ENCODE assay signal across 13 cellular contexts in the genomic region with DNA sequence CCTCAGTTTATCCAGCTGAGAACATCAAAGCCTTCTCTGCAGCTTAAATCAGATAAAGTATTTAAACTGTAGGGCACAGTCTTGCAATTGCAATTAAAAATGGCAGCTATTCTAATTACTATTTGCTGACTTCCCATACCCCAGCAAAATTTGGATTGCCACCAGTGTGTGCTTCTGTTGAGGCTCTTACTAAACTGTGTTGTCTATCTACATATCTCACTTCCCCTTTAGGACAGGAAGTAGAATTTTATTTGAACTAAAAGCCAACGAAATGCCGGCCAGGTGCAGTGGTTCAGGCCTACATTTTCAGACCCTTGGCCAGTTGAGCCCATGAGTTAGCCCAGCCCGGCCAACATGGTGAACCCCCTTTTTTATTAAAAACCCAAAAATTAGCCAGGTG. TPM values are rescaled to one million over a fixed set of nuclear protein-coding genes. Genes with fewer than 3 reads are reported as not detected.
A peak's percentile ranks its signal among the peaks of the same experiment; 100 is the strongest.
DNase-seq lines count a peak whose midpoint lies in the region; ATAC-seq, FAIRE-seq and TF ChIP-seq lines count a peak whose summit lies in the region.
"Had no signal": no experiment of that assay in that cellular context is flagged by ENCODE, and none has a peak within 500 bp of the region (broad histone marks: within the 10 kb centered on the region; RNA-seq: fewer than 3 reads in every experiment).

No MANE protein-coding gene starts in this region.

- H3K27ac ChIP-seq in OCI-LY7 (ENCODE audit: low read depth, low read length, poor library complexity, severe bottlenecking) (peak overlapping the region; percentile 100), psoas muscle (no peak overlapping the region)

- H3K4me1 ChIP-seq in OCI-LY7 (ENCODE audit: insufficient read depth, low read length, poor library complexity, severe bottlenecking) (peaks cover 77% of the 10 kb centered on the region), psoas muscle (no peaks in the 10 kb centered on the region)

- DNase-seq in GM18507 (ENCODE audit: extremely low spot score, insufficient read length, low read depth) (peak; percentile 53), OCI-LY7 (ENCODE audit: low spot score) (peak; percentile 96), frontal cortex (ENCODE audit: low spot score in 2 of 2) (no peak), psoas muscle (no peak), kidney tubule cell (ENCODE audit: low spot score) (no peak)
- DNase-seq in stimulated activated naive CD8-positive, alpha-beta T cell treated with anti-CD3 and anti-CD28 coated beads, Interleukin-15, Interleukin-2, amounts not matched to agents 100 U/mL and 50 U/mL, for 24 hours = no peak
- DNase-seq: activated gamma-delta T cell, hippocampal formation, NCI-H2171 had no signal

- no peaks in the 10 kb centered on the region for H3K9me2 ChIP-seq in OCI-LY7 (ENCODE audit: insufficient read depth, low read length)

- FAIRE-seq in GM18507 (lab: Jason Lieb, UNC) (peak; percentile 85), frontal cortex (lab: Jason Lieb, UNC) (no peak)

- ATAC-seq in GM21390 (IDR thresholded peaks at IDR 0.05; ENCODE audit: unreplicated experiment) = peak; percentile 95
- peak; percentile 77 for ATAC-seq in HG03097 (IDR thresholded peaks at IDR 0.05; ENCODE audit: low FRiP score, unreplicated experiment)
- no peak for ATAC-seq in psoas muscle
- no peak for ATAC-seq in stimulated activated naive CD8-positive, alpha-beta T cell treated with anti-CD3 and anti-CD28 coated beads, Interleukin-15, Interleukin-2, amounts not matched to agents 100 U/mL and 50 U/mL, for 24 hours

- H3K36me3 ChIP-seq in OCI-LY7 (ENCODE audit: insufficient read depth, low read length) (peaks cover 11% of the 10 kb centered on the region), psoas muscle (ENCODE audit: insufficient read depth in 1 of 2, low read depth in 1 of 2) (no peaks in the 10 kb centered on the region)

- H4K20me1 ChIP-seq in OCI-LY7 (ENCODE audit: insufficient read depth, low read length) = no peaks in the 10 kb centered on the region

- peak overlapping the region; percentile 9; the same call in 1 of the 2 replicates for H2AFZ ChIP-seq in OCI-LY7 (ENCODE audit: low read length)

- POLR2A ChIA-PET in OCI-LY7 (lab: Charles Lee) = interaction anchor here (0.5 to 3.6 kb wide), 10 partner anchors 9 to 298 kb away, joined by 3 to 28 read pairs (median 5); a partner anchor contains a TSS

- H3K4me3 ChIP-seq in OCI-LY7 (ENCODE audit: low read depth, low read length, poor library complexity, severe bottlenecking) (peak overlapping the region; percentile 63), psoas muscle (no peak overlapping the region)

- H3K4me2 ChIP-seq in OCI-LY7 (ENCODE audit: low read length) = peak overlapping the region; percentile 84

- TF ChIP-seq CTCF in OCI-LY7 (conservative IDR thresholded peaks at IDR 0.05; ENCODE audit: low read length) (no peak), psoas muscle (IDR thresholded peaks at IDR 0.05) (no peak)

- peaks cover 0 to 2% (median 0%) of the 10 kb centered on the region in 3 donors for H3K27me3 ChIP-seq in psoas muscle (ENCODE audit: insufficient read depth in 3 of 3, low read length in 2 of 3)

- WGBS in psoas muscle, 3 donors = 72 to 81% (median 79%) methylated on average over 2 to 3 of the region's 3 CpGs

- intact Hi-C loops in OCI-LY7 (cut with micrococcal nuclease; ENCODE audit: unreplicated experiment) (loop anchor here (1.0 to 5.0 kb wide), 2 partner anchors 93 to 298 kb away; a partner anchor contains a TSS), psoas muscle (cut with DNase I) (no loop called here)

- no TSS peak for BruUV-seq in OCI-LY7 (replicated peaks; lab: Mats Ljungman, UMichigan)

- peaks cover 22% of the 10 kb centered on the region for H3K79me2 ChIP-seq in OCI-LY7 (ENCODE audit: insufficient read depth, low read depth, low read length)

- CTCF ChIA-PET in OCI-LY7 (lab: Charles Lee; ENCODE audit: unreplicated experiment) = interaction anchor here (1.6 kb wide), 1 partner anchor 14 kb away, joined by 5 read pairs; no protein-coding TSS in a partner anchor

- H3K9me3 ChIP-seq in OCI-LY7 (ENCODE audit: low read length) = peaks cover 14% of the 10 kb centered on the region; the same call in 1 of the 2 replicates
- no peaks in the 10 kb centered on the region for H3K9me3 ChIP-seq in psoas muscle

RNA-seq across cellular contexts. Expression of a gene that starts 7.1 kb away (rescaled TPM):
- not detected in 2 replicates for total RNA-seq in OCI-LY7 (2014; rRNA removed; shearing (Covaris generic))
- total RNA-seq in OCI-LY7 (2022) (not detected in 2 replicates), frontal cortex (not detected), psoas muscle (1 to 10 TPM in 1 of 4 donors, under 1 TPM in 1, not detected in 2; 0.46 to 2.9 TPM)
- under 1 TPM in 1 of 3 donors, not detected in 2; 0.05 TPM for polyA plus RNA-seq in psoas muscle
- total RNA-seq: T-helper 1 cell treated with Interleukin-12 subunit alpha and Interleukin-12 subunit beta and Interleukin-4 antibody, amounts not matched to agents 30 ng/mL and 1 ng/mL, for 36 hours had no signal

RNA-seq across cellular contexts. Expression of a gene that starts 19.0 kb away (rescaled TPM):
- not detected in 2 replicates for total RNA-seq in OCI-LY7 (2014; rRNA removed; shearing (Covaris generic))
- total RNA-seq in OCI-LY7 (2022) (not detected in 2 replicates), frontal cortex (0.41 TPM), psoas muscle (10 to 100 TPM; 11.3 to 35.5 (median 25.6) TPM)
- 1 to 10 TPM; 2.6 to 6.3 (median 3.0) TPM for polyA plus RNA-seq in psoas muscle
- total RNA-seq: T-helper 1 cell treated with Interleukin-12 subunit alpha and Interleukin-12 subunit beta and Interleukin-4 antibody, amounts not matched to agents 30 ng/mL and 1 ng/mL, for 36 hours had no signal

RNA-seq across cellular contexts. Expression of a gene that starts 36.6 kb away (rescaled TPM):
- total RNA-seq in OCI-LY7 (2014; rRNA removed; shearing (Covaris generic)) = not detected in 2 replicates
- total RNA-seq in OCI-LY7 (2022) (not detected in 2 replicates), frontal cortex (not detected), psoas muscle (100 to 1,000 TPM in 1 of 4 donors, 10 to 100 TPM in 3; 29.1 to 100 (median 36.2) TPM)
- 10 to 100 TPM in 2 of 3 donors, 1 to 10 TPM in 1; 7.3 to 16.9 (median 14.4) TPM for polyA plus RNA-seq in psoas muscle
- total RNA-seq: T-helper 1 cell treated with Interleukin-12 subunit alpha and Interleukin-12 subunit beta and Interleukin-4 antibody, amounts not matched to agents 30 ng/mL and 1 ng/mL, for 36 hours had no signal

RNA-seq across cellular contexts. Expression of a gene that starts 56.9 kb away (rescaled TPM):
- not detected in 2 replicates for total RNA-seq in OCI-LY7 (2014; rRNA removed; shearing (Covaris generic))
- not detected in 2 replicates for total RNA-seq in OCI-LY7 (2022)
- total RNA-seq in frontal cortex = not detected
- total RNA-seq in psoas muscle = not detected
- polyA plus RNA-seq in psoas muscle = not detected
- total RNA-seq: subcutaneous adipose tissue; T-helper 1 cell treated with Interleukin-12 subunit alpha and Interleukin-12 subunit beta and Interleukin-4 antibody, amounts not matched to agents 30 ng/mL and 1 ng/mL, for 36 hours had no signal

Comparison
In these comparisons a context has a peak if more than half of its experiments do, and no peak if none do; other contexts are left out.
1. DNase-seq: peak in GM18507 (single experiment) and OCI-LY7 (single experiment); none in frontal cortex (0 of 2), psoas muscle (0 of 2), kidney tubule cell (single experiment) and stimulated activated naive CD8-positive, alpha-beta T cell treated with anti-CD3 and anti-CD28 coated beads, Interleukin-15, Interleukin-2, amounts not matched to agents 100 U/mL and 50 U/mL, for 24 hours (single experiment).
2. ATAC-seq: peak in GM21390 (single experiment) and HG03097 (single experiment); none in psoas muscle (0 of 4) and stimulated activated naive CD8-positive, alpha-beta T cell treated with anti-CD3 and anti-CD28 coated beads, Interleukin-15, Interleukin-2, amounts not matched to agents 100 U/mL and 50 U/mL, for 24 hours (single experiment).
3. RNA of a gene that starts 36.6 kb away (total RNA-seq): 29.1 to 100 TPM in psoas muscle; not detected in OCI-LY7 and not detected in frontal cortex (single experiment); every median in the first group is over 10 times any median in the second.